ENCODE assay signal across 1 cellular context in genomic region chr20:6012166-6012565, GRCh38.
TF ChIP-seq lines count a peak whose summit lies in the region.

No MANE protein-coding gene starts in this region.

TF ChIP-seq in K562, 482 proteins besides CTCF, POLR2A, EP300 and RAD21:
- TF ChIP-seq CBFA2T3 (IDR thresholded peaks at IDR 0.05) (peak; percentile 47; the same call in 1 of the 2 replicates), HMBOX1 (IDR thresholded peaks at IDR 0.05) (peak; percentile 81), JUNB (CRISPR knock-in tag; conservative IDR thresholded peaks at IDR 0.05) (no peak), NFIC (IDR thresholded peaks at IDR 0.05) (peak; percentile 14; the same call in 1 of the 2 replicates), ARID1B (IDR thresholded peaks at IDR 0.05) (peak; percentile 51; the same call in 1 of the 2 replicates), TCF3 (CRISPR knock-in tag; IDR thresholded peaks at IDR 0.05) (peak; percentile 61)
